ENCODE assay signal across 9 cellular contexts in genomic region chr17:44400226-44400847, GRCh38.
DNase-seq lines count a peak whose midpoint lies in the region; ATAC-seq, FAIRE-seq and TF ChIP-seq lines count a peak whose summit lies in the region.
"Had no signal": no experiment of that assay in that cellular context is flagged by ENCODE, and none has a peak within 500 bp of the region (broad histone marks: within the 10 kb centered on the region; RNA-seq: fewer than 3 reads in every experiment).

No MANE protein-coding gene starts in this region.

- H3K27ac Mint-ChIP-seq in nephron, result no peak overlapping the region

- in situ Hi-C loops in KBM-7 (cut with MboI; ENCODE audit: low pct_unique_long_range_greater_than_20kb, low sequenced_read_pairs), result no loop called here

- no peak for DNase-seq in D721Med (ENCODE audit: insufficient read length, low spot score)
- DNase-seq in KBM-7, result peak; percentile 41
- peak; percentile 58 for DNase-seq in cerebellar cortex (ENCODE audit: low spot score)
- DNase-seq in H54 (ENCODE audit: insufficient read length, low spot score), result no peak
- DNase-seq in activated CD4-positive, alpha-beta T cell treated with anti-CD3 and anti-CD28 coated beads, Interleukin-2, amount 50 U/mL, for 48 hours, result no peak

- no peak for ATAC-seq in GM21381 (IDR thresholded peaks at IDR 0.05; ENCODE audit: unreplicated experiment)
- ATAC-seq in GM18907 (IDR thresholded peaks at IDR 0.05; ENCODE audit: unreplicated experiment), result no peak

- H3K9me3 Mint-ChIP-seq in nephron, result no peaks in the 10 kb centered on the region

- TF ChIP-seq POLR2A in H54 (IDR thresholded peaks at IDR 0.05; ENCODE audit: low read depth, low read length), result no peak

- H3K36me3 Mint-ChIP-seq in nephron (ENCODE audit: low read depth), result peaks cover 70% of the 10 kb centered on the region

- no peak overlapping the region for H3K4me3 Mint-ChIP-seq in nephron

- H3K4me1 Mint-ChIP-seq in nephron, result no peaks in the 10 kb centered on the region

- FAIRE-seq in D721Med (lab: Jason Lieb, UNC), result no peak
- no peak for FAIRE-seq in H54 (lab: Jason Lieb, UNC)
- FAIRE-seq: urothelium cell line had no signal

- peak; percentile 57 for TF ChIP-seq CTCF in D721Med (IDR thresholded peaks at IDR 0.05; ENCODE audit: insufficient read depth, missing control alignments)
- TF ChIP-seq CTCF in nephron (IDR thresholded peaks at IDR 0.05; ENCODE audit: unreplicated experiment in 3 of 3), result peak; percentile 47 to 55 (median 50)

- H3K27me3 Mint-ChIP-seq in nephron (ENCODE audit: low read depth), result no peaks in the 10 kb centered on the region

Comparison
In these comparisons a context has a peak if more than half of its experiments do, and no peak if none do; other contexts are left out.
1. DNase-seq: peak in KBM-7 (single experiment) and cerebellar cortex (single experiment); none in D721Med (single experiment), H54 (single experiment) and activated CD4-positive, alpha-beta T cell treated with anti-CD3 and anti-CD28 coated beads, Interleukin-2, amount 50 U/mL, for 48 hours (0 of 2).